ENCODE assay signal across 14 cellular contexts in the genomic region with DNA sequence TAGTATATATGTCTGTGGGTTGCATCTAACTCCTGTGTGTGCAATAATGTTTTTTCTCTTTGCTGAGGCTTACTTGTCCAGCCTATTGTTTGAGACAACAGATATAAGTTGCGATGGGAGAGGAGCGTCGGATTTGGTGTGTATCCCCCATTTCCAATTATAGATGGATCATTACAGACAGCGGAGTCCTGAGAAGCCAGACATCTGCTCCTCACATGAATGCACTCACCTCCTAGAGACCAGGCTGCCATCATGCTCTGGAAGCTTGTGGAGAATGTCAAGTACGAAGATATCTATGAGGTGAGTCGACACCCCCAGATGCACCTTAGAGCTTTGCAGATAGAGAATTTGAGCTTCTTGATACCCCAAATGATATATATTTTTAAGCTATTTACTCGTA. TPM values are rescaled to one million over a fixed set of nuclear protein-coding genes. Genes with fewer than 3 reads are reported as not detected.
A peak's percentile ranks its signal among the peaks of the same experiment; 100 is the strongest.
DNase-seq lines count a peak whose midpoint lies in the region; ATAC-seq, FAIRE-seq and TF ChIP-seq lines count a peak whose summit lies in the region.
"Had no signal": no experiment of that assay in that cellular context is flagged by ENCODE, and none has a peak within 500 bp of the region (broad histone marks: within the 10 kb centered on the region; RNA-seq: fewer than 3 reads in every experiment).

A gene (plus strand): TSS at position 199 of the 400 bp plus-strand sequence. CDS start 21 bp downstream, at position 220.

- DNase-seq in breast epithelium (ENCODE audit: low spot score in 2 of 2), result no peak
- no peak for DNase-seq in kidney
- DNase-seq in spleen, result no peak
- no peak for DNase-seq in SW480 (ENCODE audit: low spot score)
- DNase-seq in CD14-positive monocyte (ENCODE audit: low spot score), result no peak
- DNase-seq in NCI-H187 treated with DMSO at 0.1 percent for 48 hours (lab: John Stamatoyannopoulos, UW), result no peak
- DNase-seq: DMS 273 treated with DMSO at 0.1 percent for 48 hours, NCI-H510A treated with DMSO at 0.1 percent for 48 hours had no signal

- no peaks in the 10 kb centered on the region for H3K36me3 ChIP-seq in HUES6 (ENCODE audit: control insufficient read depth, insufficient read depth, low read length)
- H3K36me3 ChIP-seq in breast epithelium, result no peaks in the 10 kb centered on the region
- no peaks in the 10 kb centered on the region for H3K36me3 ChIP-seq in kidney (ENCODE audit: control insufficient read depth in 1 of 2, insufficient read depth in 2 of 2, low read length in 2 of 2)
- no peaks in the 10 kb centered on the region for H3K36me3 ChIP-seq in spleen

- H3K27me3 ChIP-seq in HUES6 (ENCODE audit: control insufficient read depth, insufficient read depth, low read length), result peaks cover 100% of the 10 kb centered on the region
- peaks cover 2 to 17% of the 10 kb centered on the region in 2 donors for H3K27me3 ChIP-seq in breast epithelium
- peaks cover 0 to 96% (median 72%) of the 10 kb centered on the region in 7 donors for H3K27me3 ChIP-seq in spleen (replicated peaks in 1 of 7)

- peak within 1 kb of the TSS in 1 of 2 donors; percentile 88 for H3K4me3 Mint-ChIP-seq in CD14-positive monocyte

- intact Hi-C loops in breast epithelium (cut with DNase I; ENCODE audit: low total_unique reads) (loop anchor here (5.0 kb wide), 1 partner anchor 1144 kb away; no protein-coding TSS in a partner anchor), kidney (cut with DNase I) (loop anchor here (10.0 kb wide), 1 partner anchor 1226 kb away; no protein-coding TSS in a partner anchor), spleen (cut with DNase I; ENCODE audit: low total_unique reads) (loop anchor here (5.0 to 10.0 kb wide), 2 partner anchors 534 to 1206 kb away; no protein-coding TSS in a partner anchor), CD14-positive monocyte (cut with micrococcal nuclease) (loop anchor here (5.0 to 10.0 kb wide), 5 partner anchors 534 to 1446 kb away; no protein-coding TSS in a partner anchor)

- H3K4me1 ChIP-seq in HUES6 (ENCODE audit: control insufficient read depth, insufficient read depth, low read length) (peaks cover 32% of the 10 kb centered on the region), breast epithelium (no peaks in the 10 kb centered on the region), kidney (ENCODE audit: control insufficient read depth in 1 of 2, insufficient read depth in 1 of 2, low read depth in 1 of 2, low read length in 2 of 2) (peaks cover 0 to 3% of the 10 kb centered on the region in 2 donors), spleen (peaks cover 0 to 33% (median 18%) of the 10 kb centered on the region in 6 donors)

- H3K9ac ChIP-seq in HUES6 (ENCODE audit: low read length) (no peak within 1 kb of the TSS), kidney (ENCODE audit: low read length in 2 of 2) (peak within 1 kb of the TSS in 1 of 2 donors; percentile 71)

- no peak for FAIRE-seq in kidney (lab: Jason Lieb, UNC)
- FAIRE-seq: bronchial epithelial cell had no signal

- H3K4me3 ChIP-seq in HUES6 (ENCODE audit: low read depth, low read length) (peak within 1 kb of the TSS; percentile 51), breast epithelium (peak within 1 kb of the TSS; percentile 19 to 78 (median 63)), kidney (ENCODE audit: low read length in 2 of 2) (peak within 1 kb of the TSS; percentile 15 to 69), spleen (peak within 1 kb of the TSS in 7 of 8 donors; percentile 1 to 62 (median 19))

- TF ChIP-seq CTCF in breast epithelium (IDR thresholded peaks at IDR 0.05) (no peak), kidney (IDR thresholded peaks at IDR 0.05; ENCODE audit: borderline replicate concordance, extremely low read depth, insufficient read depth) (no peak), spleen (IDR thresholded peaks at IDR 0.05 in 8 of 11, conservative IDR thresholded peaks at IDR 0.05 in 3 of 11) (no peak), CD14-positive monocyte (IDR thresholded peaks at IDR 0.05) (no peak)

- no peaks in the 10 kb centered on the region for H3K9me3 ChIP-seq in HUES6 (ENCODE audit: control insufficient read depth, insufficient read depth, low read depth, low read length)
- no peaks in the 10 kb centered on the region for H3K9me3 ChIP-seq in breast epithelium
- no peaks in the 10 kb centered on the region for H3K9me3 ChIP-seq in kidney (ENCODE audit: control insufficient read depth in 1 of 2, low read length in 2 of 2)
- no peaks in the 10 kb centered on the region for H3K9me3 ChIP-seq in spleen

- peaks cover 74 to 93% (median 83%) of the 10 kb centered on the region in 3 donors for H3K27me3 Mint-ChIP-seq in CD14-positive monocyte (ENCODE audit: low read depth in 3 of 3)

- peaks cover 0 to 10% (median 6%) of the 10 kb centered on the region in 7 donors for H3K9me3 Mint-ChIP-seq in CD14-positive monocyte

- H3K36me3 Mint-ChIP-seq in CD14-positive monocyte, result peaks cover 0 to 11% of the 10 kb centered on the region in 2 donors

- no peak within 1 kb of the TSS for H3K27ac Mint-ChIP-seq in CD14-positive monocyte

- no peak for TF ChIP-seq POLR2A in breast epithelium (IDR thresholded peaks at IDR 0.05)
- no peak for TF ChIP-seq POLR2A in spleen (IDR thresholded peaks at IDR 0.05)

- ATAC-seq in GM21367 (IDR thresholded peaks at IDR 0.05; ENCODE audit: unreplicated experiment), result no peak
- ATAC-seq: Right ventricle myocardium inferior had no signal

- H3K27ac ChIP-seq in HUES6 (ENCODE audit: low read depth, low read length) (no peak within 1 kb of the TSS), breast epithelium (peak within 1 kb of the TSS; percentile 97 to 98), kidney (ENCODE audit: low read depth in 2 of 2, low read length in 2 of 2) (peak within 1 kb of the TSS; percentile 83 to 89), spleen (no peak within 1 kb of the TSS)
- H3K27ac ChIP-seq: VCaP had no signal

- H3K4me1 Mint-ChIP-seq in CD14-positive monocyte, result peaks cover 21% of the 10 kb centered on the region

- WGBS in spleen, 5 donors, result 8 to 12% (median 9%) methylated on average over 7 of the region's 7 CpGs

RNA-seq across cellular contexts. Expression of the gene that starts here (rescaled TPM):
- total RNA-seq in breast epithelium, result 10 to 100 TPM in 2 of 3 donors, under 1 TPM in 1; under 0.01 to 25.0 (median 14.4) TPM
- total RNA-seq in kidney, result 25.3 TPM
- 11.6 TPM for polyA plus RNA-seq in kidney (ENCODE audit: insufficient read depth, low read depth, low replicate concordance)
- total RNA-seq in spleen, result not detected
- not detected for polyA plus RNA-seq in spleen
- polyA plus RNA-seq in CD14-positive monocyte, result not detected
- total RNA-seq: bronchial epithelial cell, skeletal muscle tissue had no signal

Comparison
In these comparisons a context has a peak if more than half of its experiments do, and no peak if none do; other contexts are left out.
1. RNA of the gene that starts here (polyA plus RNA-seq): 11.6 TPM in kidney (single experiment); not detected in spleen and not detected in CD14-positive monocyte; every median in the first group is over 10 times any median in the second.
2. H3K27ac ChIP-seq: peak in breast epithelium (2 of 2) and kidney (2 of 2); none in HUES6 (single experiment) and spleen (0 of 8).
3. Peak in every context shown above with its lines, with median percentiles within 50 percentile points of each other: H3K4me3 ChIP-seq.